ENCODE assay signal across 8 cellular contexts in genomic region chr15:45429974-45430792, GRCh38. TPM values are rescaled to one million over a fixed set of nuclear protein-coding genes. Genes with fewer than 3 reads are reported as not detected.
DNase-seq lines count a peak whose midpoint lies in the region; ATAC-seq and TF ChIP-seq lines count a peak whose summit lies in the region.

No MANE protein-coding gene starts in this region.

- no peaks in the 10 kb centered on the region for H3K27me3 ChIP-seq in upper lobe of right lung

- H3K4me1 Mint-ChIP-seq in activated naive CD4-positive, alpha-beta T cell treated with anti-CD3 and anti-CD28 coated beads, Interleukin-2, amount 50 U/mL, for 24 hours: peaks cover 5% of the 10 kb centered on the region

- H3K4me1 ChIP-seq in upper lobe of right lung: no peaks in the 10 kb centered on the region

- H3K27me3 Mint-ChIP-seq in activated naive CD4-positive, alpha-beta T cell treated with anti-CD3 and anti-CD28 coated beads, Interleukin-2, amount 50 U/mL, for 24 hours: peaks cover 7% of the 10 kb centered on the region

- TF ChIP-seq CTCF in upper lobe of right lung (IDR thresholded peaks at IDR 0.05): peak; percentile 98

- no peak overlapping the region for H3K27ac ChIP-seq in upper lobe of right lung

- TF ChIP-seq POLR2A in GM18505 (IDR thresholded peaks at IDR 0.05; ENCODE audit: borderline replicate concordance, extremely low read depth, insufficient read depth, insufficient read length): no peak

- H3K36me3 Mint-ChIP-seq in activated naive CD4-positive, alpha-beta T cell treated with anti-CD3 and anti-CD28 coated beads, Interleukin-2, amount 50 U/mL, for 24 hours: no peaks in the 10 kb centered on the region

- peak overlapping the region; percentile 57 for H3K4me3 Mint-ChIP-seq in activated naive CD4-positive, alpha-beta T cell treated with anti-CD3 and anti-CD28 coated beads, Interleukin-2, amount 50 U/mL, for 24 hours

- no peaks in the 10 kb centered on the region for H3K9me3 Mint-ChIP-seq in activated naive CD4-positive, alpha-beta T cell treated with anti-CD3 and anti-CD28 coated beads, Interleukin-2, amount 50 U/mL, for 24 hours

- H3K9me3 ChIP-seq in upper lobe of right lung: no peaks in the 10 kb centered on the region

- H3K27ac Mint-ChIP-seq in activated naive CD4-positive, alpha-beta T cell treated with anti-CD3 and anti-CD28 coated beads, Interleukin-2, amount 50 U/mL, for 24 hours: no peak overlapping the region

- H3K36me3 ChIP-seq in upper lobe of right lung: no peaks in the 10 kb centered on the region

- DNase-seq in RPMI7951 (ENCODE audit: low read depth): peak; percentile 43
- peak; percentile 91 for DNase-seq in cardiac septum (ENCODE audit: low spot score)
- DNase-seq in posterior cingulate gyrus: peak in 7 of 10 donors; percentile 17 to 91 (median 68)
- peak; percentile 91 for DNase-seq in upper lobe of right lung
- DNase-seq in NCI-H82 treated with DMSO at 0.1 percent for 48 hours (lab: John Stamatoyannopoulos, UW; ENCODE audit: unreplicated experiment): no peak

- intact Hi-C loops in cardiac septum (cut with DNase I) (loop anchor here (1.0 kb wide), 1 partner anchor 28 kb away; no protein-coding TSS in a partner anchor), posterior cingulate gyrus (cut with DNase I) (loop anchor here (1.0 kb wide), 1 partner anchor 27 kb away; no protein-coding TSS in a partner anchor), upper lobe of right lung (cut with DNase I) (no loop called here)

- ATAC-seq in GM18505 (IDR thresholded peaks at IDR 0.05; ENCODE audit: unreplicated experiment) (peak; percentile 88), HG03103 (IDR thresholded peaks at IDR 0.05; ENCODE audit: low read depth, unreplicated experiment) (peak; percentile 84), upper lobe of right lung (peak; percentile 99)

- H3K4me3 ChIP-seq in upper lobe of right lung: peak overlapping the region; percentile 55

RNA-seq across cellular contexts. Expression of gene GATM, which starts 51.8 kb away (rescaled TPM):
- total RNA-seq in RPMI7951 (2014; rRNA removed; shearing (Covaris generic)): 0.68 and 1.4 TPM in 2 replicates
- total RNA-seq in cardiac septum: 40.0 TPM
- 7.2 TPM for total RNA-seq in upper lobe of right lung
